ENCODE assay signal across 29 cellular contexts in genomic region chr6:159065751-159066329, GRCh38. TPM values are rescaled to one million over a fixed set of nuclear protein-coding genes. Genes with fewer than 3 reads are reported as not detected.
DNase-seq lines count a peak whose midpoint lies in the region; ATAC-seq, FAIRE-seq and TF ChIP-seq lines count a peak whose summit lies in the region.
"Had no signal": no experiment of that assay in that cellular context is flagged by ENCODE, and none has a peak within 500 bp of the region (broad histone marks: within the 10 kb centered on the region; RNA-seq: fewer than 3 reads in every experiment).

No MANE protein-coding gene starts in this region.

- H3K36me3 Mint-ChIP-seq in activated CD4-positive, alpha-beta T cell treated with anti-CD3 and anti-CD28 coated beads, Interleukin-2, amount 10 ng/mL, durations not matched to agents 24 days and 14 days (ENCODE audit: low read depth) = no peaks in the 10 kb centered on the region

- H3K36me3 ChIP-seq in MG63 = no peaks in the 10 kb centered on the region
- H3K36me3 ChIP-seq: upper lobe of right lung had no signal

- ATAC-seq in sciatic nerve = peak; percentile 59
- ATAC-seq: foreskin keratinocyte, upper lobe of right lung had no signal

- H3K4me3 Mint-ChIP-seq in activated CD4-positive, alpha-beta T cell treated with anti-CD3 and anti-CD28 coated beads, Interleukin-2, amount 10 ng/mL, durations not matched to agents 24 days and 14 days = no peak overlapping the region
- H3K4me3 Mint-ChIP-seq: HFFc6 had no signal

- intact Hi-C loops in activated CD4-positive, alpha-beta T cell treated with anti-CD3 and anti-CD28 coated beads, Interleukin-2, amount 10 ng/mL, durations not matched to agents 24 days and 14 days (cut with micrococcal nuclease) = no loop called here
- intact Hi-C loops in sciatic nerve (cut with DNase I) = no loop called here

- H3K4me1 Mint-ChIP-seq in activated CD4-positive, alpha-beta T cell treated with anti-CD3 and anti-CD28 coated beads, Interleukin-2, amount 10 ng/mL, durations not matched to agents 24 days and 14 days = peaks cover 58% of the 10 kb centered on the region

- H3K4me3 ChIP-seq in HL-60 (replicated peaks; ENCODE audit: insufficient read depth, low read length) = no peak overlapping the region
- no peak overlapping the region for H3K4me3 ChIP-seq in MG63
- H3K4me3 ChIP-seq: hepatocyte, PC-9, upper lobe of right lung had no signal

- peak; percentile 84 for FAIRE-seq in endometrium (lab: Jason Lieb, UNC)
- FAIRE-seq: astrocyte, GM19239, TTC549 had no signal

- H3K27ac Mint-ChIP-seq in activated CD4-positive, alpha-beta T cell treated with anti-CD3 and anti-CD28 coated beads, Interleukin-2, amount 10 ng/mL, durations not matched to agents 24 days and 14 days = peak overlapping the region; percentile 62
- H3K27ac Mint-ChIP-seq: HFFc6 had no signal

- no peak for TF ChIP-seq CTCF in HL-60 (IDR thresholded peaks at IDR 0.05; ENCODE audit: insufficient read depth, low read length)

- no peak for DNase-seq in activated CD4-positive, alpha-beta T cell treated with anti-CD3 and anti-CD28 coated beads, Interleukin-2, amount 10 ng/mL, durations not matched to agents 24 days and 14 days
- no peak for DNase-seq in activated CD4-positive, alpha-beta T cell treated with anti-CD3 and anti-CD28 coated beads for 4 hours
- DNase-seq in HL-60 (ENCODE audit: low read depth in 1 of 2, low spot score in 1 of 2) (no peak), sciatic nerve (ENCODE audit: low spot score) (no peak), MG63 (no peak), putamen (ENCODE audit: low spot score) (no peak), NCI-H128 (lab: John Stamatoyannopoulos, UW; ENCODE audit: unreplicated experiment) (no peak)
- DNase-seq: activated CD4-positive, CD25-positive, alpha-beta regulatory T cell treated with anti-CD3 and anti-CD28 coated beads, Interleukin-2, amount 50 U/mL, for 72 hours; AML-193; Calu3; cerebellar nuclear complex; erythroblast; foreskin keratinocyte; HFFc6; NCI-H1105; NCI-H2081; PC-9; retina; SHP77; stimulated activated CD4-positive, alpha-beta T cell treated with anti-CD3 and anti-CD28 coated beads, Interleukin-12 subunit alpha, Interleukin-12 subunit beta, amount 100 ng/mL, for 4 hours; stimulated activated CD4-positive, alpha-beta T cell treated with anti-CD3 and anti-CD28 coated beads, Interleukin-4, amount 100 ng/mL, for 4 hours; upper lobe of right lung had no signal

- H3K27me3 ChIP-seq in HL-60 (ENCODE audit: insufficient read depth, poor library complexity, severe bottlenecking) (no peaks in the 10 kb centered on the region), MG63 (peaks cover 11% of the 10 kb centered on the region; the same call in 1 of the 2 replicates)
- H3K27me3 ChIP-seq: hepatocyte, upper lobe of right lung had no signal

- H3K27me3 Mint-ChIP-seq in activated CD4-positive, alpha-beta T cell treated with anti-CD3 and anti-CD28 coated beads, Interleukin-2, amount 10 ng/mL, durations not matched to agents 24 days and 14 days = peaks cover 3% of the 10 kb centered on the region

- peak overlapping the region; percentile 13; the same call in 1 of the 2 replicates for H3K27ac ChIP-seq in HL-60 (replicated peaks)
- H3K27ac ChIP-seq: foreskin keratinocyte, hepatocyte, PC-9, upper lobe of right lung had no signal

- H3K9me3 Mint-ChIP-seq in activated CD4-positive, alpha-beta T cell treated with anti-CD3 and anti-CD28 coated beads, Interleukin-2, amount 10 ng/mL, durations not matched to agents 24 days and 14 days = peaks cover 12% of the 10 kb centered on the region
- H3K9me3 Mint-ChIP-seq: HFFc6 had no signal

- H3K9me3 ChIP-seq in MG63 = no peaks in the 10 kb centered on the region
- H3K9me3 ChIP-seq: upper lobe of right lung had no signal

RNA-seq across cellular contexts. Expression of gene TAGAP, which starts 21.0 kb away (rescaled TPM):
- total RNA-seq in activated CD4-positive, alpha-beta T cell treated with anti-CD3 and anti-CD28 coated beads, Interleukin-2, amount 10 ng/mL, durations not matched to agents 24 days and 14 days = 183 and 187 TPM in 2 replicates
- total RNA-seq in sciatic nerve = 8.0 TPM
- not detected in 2 replicates for total RNA-seq in MG63 (2014; rRNA removed; shearing (Covaris generic); ENCODE audit: low replicate concordance)
- total RNA-seq: A172, Daoy, HFFc6, PC-9 had no signal

Comparison
In these comparisons a context has a peak if more than half of its experiments do, and no peak if none do; other contexts are left out.
1. RNA of gene TAGAP, which starts 21.0 kb away (total RNA-seq): 183 to 187 TPM in activated CD4-positive, alpha-beta T cell treated with anti-CD3 and anti-CD28 coated beads, Interleukin-2, amount 10 ng/mL, durations not matched to agents 24 days and 14 days; 8.0 TPM in sciatic nerve (single experiment) and not detected in MG63; every median in the first group is over 10 times any median in the second.